15 cellular contexts compared by ENCODE assay signal in the genomic region with DNA sequence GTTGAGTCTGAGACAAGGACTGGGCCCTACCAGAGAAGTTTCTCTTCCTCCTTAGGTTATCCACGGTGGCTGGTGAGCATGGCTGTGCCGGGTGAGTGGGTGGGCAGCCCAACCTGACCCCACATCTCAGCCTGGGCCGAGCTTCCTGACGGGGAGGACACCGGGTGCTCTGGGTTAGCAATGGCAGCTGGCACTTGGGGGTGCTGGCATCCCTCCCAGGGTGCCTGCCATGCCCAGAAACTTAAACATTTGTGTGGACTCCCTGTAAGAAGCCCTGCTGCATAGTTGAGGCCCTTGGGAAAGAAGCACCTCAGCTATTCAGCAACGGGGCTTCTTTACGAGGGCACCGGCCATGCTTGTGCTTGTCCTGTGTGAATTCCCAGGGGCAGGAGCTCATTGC. TPM values are rescaled to one million over a fixed set of nuclear protein-coding genes. Genes with fewer than 3 reads are reported as not detected.
DNase-seq lines count a peak whose midpoint lies in the region; TF ChIP-seq lines count a peak whose summit lies in the region.
"Had no signal": no experiment of that assay in that cellular context is flagged by ENCODE, and none has a peak within 500 bp of the region (broad histone marks: within the 10 kb centered on the region; RNA-seq: fewer than 3 reads in every experiment).

No MANE protein-coding gene starts in this region.

- H3K27ac Mint-ChIP-seq in activated naive CD8-positive, alpha-beta T cell treated with anti-CD3 and anti-CD28 coated beads for 36 hours = no peak overlapping the region

- no peaks in the 10 kb centered on the region for H3K36me3 Mint-ChIP-seq in activated naive CD8-positive, alpha-beta T cell treated with anti-CD3 and anti-CD28 coated beads for 36 hours

- H3K27ac ChIP-seq in AG04450 (ENCODE audit: low read depth, low read length) (peak overlapping the region; percentile 100), esophagus muscularis mucosa (replicated peaks in 1 of 4) (peak overlapping the region; percentile 52 to 84 (median 66)), prostate gland (peak overlapping the region; percentile 12 to 28)

- no peaks in the 10 kb centered on the region for H3K27me3 ChIP-seq in AG04450 (ENCODE audit: control insufficient read depth, insufficient read depth, low read length)
- H3K27me3 ChIP-seq in NT2/D1 (ENCODE audit: insufficient read depth, insufficient read length) = no peaks in the 10 kb centered on the region
- no peaks in the 10 kb centered on the region for H3K27me3 ChIP-seq in esophagus muscularis mucosa
- no peaks in the 10 kb centered on the region for H3K27me3 ChIP-seq in prostate gland (replicated peaks; ENCODE audit: insufficient read depth)
- H3K27me3 ChIP-seq: MG63 had no signal

- H3K9me3 ChIP-seq in AG04450 (ENCODE audit: control insufficient read depth, insufficient read depth, low read length) (peaks cover 6% of the 10 kb centered on the region; the same call in 1 of the 2 replicates), NT2/D1 (ENCODE audit: insufficient read depth, low read length) (no peaks in the 10 kb centered on the region), esophagus muscularis mucosa (no peaks in the 10 kb centered on the region), prostate gland (no peaks in the 10 kb centered on the region)
- H3K9me3 ChIP-seq: MG63 had no signal

- H3K4me1 ChIP-seq in NT2/D1 (ENCODE audit: insufficient read depth, insufficient read length) (peaks cover 21% of the 10 kb centered on the region), esophagus muscularis mucosa (peaks cover 11 to 64% (median 57%) of the 10 kb centered on the region in 4 donors), prostate gland (replicated peaks) (no peaks in the 10 kb centered on the region)

- DNase-seq in AG04450 (ENCODE audit: low read depth, low spot score) = no peak
- DNase-seq in NT2/D1 (ENCODE audit: low read depth, low spot score) = no peak
- DNase-seq in esophagus muscularis mucosa (ENCODE audit: extremely low spot score) = no peak
- DNase-seq in prostate gland (ENCODE audit: low spot score) = no peak
- DNase-seq in SIG-M5 (lab: John Stamatoyannopoulos, UW) = no peak
- no peak for DNase-seq in NAMALWA (ENCODE audit: low spot score)
- DNase-seq in GOT3 (lab: John Stamatoyannopoulos, UW) = no peak
- no peak for DNase-seq in activated naive CD8-positive, alpha-beta T cell treated with anti-CD3 and anti-CD28 coated beads for 36 hours
- DNase-seq: activated CD4-positive, alpha-beta T cell treated with anti-CD3 and anti-CD28 coated beads for 1 hour; activated T-cell treated with anti-CD3 and anti-CD28 coated beads, Interleukin-2, amount 50 U/mL, for 4 hours; DMS79; head of caudate nucleus; MG63; SW 1271 had no signal

- no peaks in the 10 kb centered on the region for H3K9me3 Mint-ChIP-seq in activated naive CD8-positive, alpha-beta T cell treated with anti-CD3 and anti-CD28 coated beads for 36 hours
- H3K9me3 Mint-ChIP-seq: activated T-cell treated with anti-CD3 and anti-CD28 coated beads, Interleukin-2, amount 50 U/mL, for 4 hours had no signal

- H3K4me3 Mint-ChIP-seq in activated naive CD8-positive, alpha-beta T cell treated with anti-CD3 and anti-CD28 coated beads for 36 hours = no peak overlapping the region
- H3K4me3 Mint-ChIP-seq: activated T-cell treated with anti-CD3 and anti-CD28 coated beads, Interleukin-2, amount 50 U/mL, for 4 hours had no signal

- TF ChIP-seq POLR2A in esophagus muscularis mucosa (IDR thresholded peaks at IDR 0.05; ENCODE audit: low read depth) (no peak), prostate gland (IDR thresholded peaks at IDR 0.05) (no peak)

- H3K4me1 Mint-ChIP-seq in activated naive CD8-positive, alpha-beta T cell treated with anti-CD3 and anti-CD28 coated beads for 36 hours = peaks cover 4% of the 10 kb centered on the region

- peak overlapping the region; percentile 53 for H3K9ac ChIP-seq in NT2/D1 (ENCODE audit: insufficient read length, low read depth)

- CTCF ChIA-PET in AG04450 (lab: Charles Lee) = interaction anchor here (1.2 to 1.4 kb wide), 2 partner anchors 20 to 173 kb away, joined by 5 to 6 read pairs; no protein-coding TSS in a partner anchor

- TF ChIP-seq EP300 in esophagus muscularis mucosa (IDR thresholded peaks at IDR 0.05) = no peak

- 82% methylated on average over 8 of the region's 8 CpGs for WGBS in esophagus muscularis mucosa
- WGBS in prostate gland = 48% methylated on average over 8 of the region's 8 CpGs

- H3K36me3 ChIP-seq in NT2/D1 (ENCODE audit: insufficient read depth, insufficient read length, low read length) = peaks cover 3% of the 10 kb centered on the region
- no peaks in the 10 kb centered on the region for H3K36me3 ChIP-seq in esophagus muscularis mucosa
- no peaks in the 10 kb centered on the region for H3K36me3 ChIP-seq in prostate gland
- H3K36me3 ChIP-seq: MG63 had no signal

- intact Hi-C loops in esophagus muscularis mucosa (cut with DNase I) (no loop called here), prostate gland (cut with DNase I) (loop anchor here (5.0 kb wide), 1 partner anchor 175 kb away; no protein-coding TSS in a partner anchor)

- POLR2A ChIA-PET in AG04450 (lab: Yijun Ruan, JAX) = interaction anchor here (0.7 kb wide), 1 partner anchor 106 kb away, joined by 3 read pairs; no protein-coding TSS in a partner anchor

- no peak overlapping the region for H3K4me3 ChIP-seq in AG04450 (ENCODE audit: low read depth, low read length)
- no peak overlapping the region for H3K4me3 ChIP-seq in NT2/D1 (ENCODE audit: insufficient read length, low read depth)
- H3K4me3 ChIP-seq in esophagus muscularis mucosa = no peak overlapping the region
- H3K4me3 ChIP-seq in prostate gland = no peak overlapping the region
- H3K4me3 ChIP-seq: MG63 had no signal

- peaks cover 9% of the 10 kb centered on the region for H3K27me3 Mint-ChIP-seq in activated naive CD8-positive, alpha-beta T cell treated with anti-CD3 and anti-CD28 coated beads for 36 hours

- TF ChIP-seq CTCF in AG04450 (IDR thresholded peaks at IDR 0.05; ENCODE audit: low read depth, low read length) (no peak), esophagus muscularis mucosa (IDR thresholded peaks at IDR 0.05) (no peak), prostate gland (IDR thresholded peaks at IDR 0.05) (no peak)

RNA-seq across cellular contexts. Expression of a gene that starts 33.9 kb away (rescaled TPM):
- polyA plus RNA-seq in AG04450 (2011; rRNA removed) = 3.2 and 3.7 TPM in 2 replicates
- 1.9 and 2.4 TPM in 2 replicates for polyA minus RNA-seq in AG04450 (2011; rRNA and poly(A)+ RNA removed)
- 100 to 1,000 TPM in 1 of 4 donors, 10 to 100 TPM in 3; 20.3 to 126 (median 31.7) TPM for total RNA-seq in esophagus muscularis mucosa
- total RNA-seq in prostate gland = 10 to 100 TPM in 1 of 2 donors, under 1 TPM in 1; 0.23 to 13.0 TPM
- total RNA-seq in activated naive CD8-positive, alpha-beta T cell treated with anti-CD3 and anti-CD28 coated beads for 36 hours = not detected
- total RNA-seq: activated T-cell treated with anti-CD3 and anti-CD28 coated beads, Interleukin-2, amount 50 U/mL, for 4 hours; H4 had no signal

Comparison
In these comparisons a context has a peak if more than half of its experiments do, and no peak if none do; other contexts are left out.
1. H3K27ac ChIP-seq: peak in every context shown above with its lines; median percentile 100 in AG04450; 66 in esophagus muscularis mucosa; 20 in prostate gland.